ENCODE assay signal across 11 cellular contexts in genomic region chr3:89114841-89115223, GRCh38. TPM values are rescaled to one million over a fixed set of nuclear protein-coding genes. Genes with fewer than 3 reads are reported as not detected.
A peak's percentile ranks its signal among the peaks of the same experiment; 100 is the strongest.
DNase-seq lines count a peak whose midpoint lies in the region; ATAC-seq and TF ChIP-seq lines count a peak whose summit lies in the region.
"Had no signal": no experiment of that assay in that cellular context is flagged by ENCODE, and none has a peak within 500 bp of the region (broad histone marks: within the 10 kb centered on the region; RNA-seq: fewer than 3 reads in every experiment).

No MANE protein-coding gene starts in this region.

- no peak overlapping the region for H3K27ac ChIP-seq in DOHH2 (ENCODE audit: low read depth, low read length)
- no peak overlapping the region for H3K27ac ChIP-seq in PC-9
- no peak overlapping the region for H3K27ac ChIP-seq in foreskin keratinocyte
- H3K27ac ChIP-seq in rectal smooth muscle tissue (ENCODE audit: low read depth, low read length) = peak overlapping the region; percentile 17

- H3K36me3 ChIP-seq in DOHH2 (ENCODE audit: control insufficient read depth, low read length) (no peaks in the 10 kb centered on the region), PC-9 (ENCODE audit: low read depth) (no peaks in the 10 kb centered on the region), rectal smooth muscle tissue (ENCODE audit: control insufficient read depth, insufficient read depth, low read length) (no peaks in the 10 kb centered on the region)

- H4K20me1 ChIP-seq in DOHH2 (ENCODE audit: control insufficient read depth, insufficient read depth, low read depth, low read length) = no peaks in the 10 kb centered on the region
- no peaks in the 10 kb centered on the region for H4K20me1 ChIP-seq in PC-9 (ENCODE audit: insufficient read depth)

- H3F3A ChIP-seq in DOHH2 (ENCODE audit: control insufficient read depth, insufficient read depth) (no peaks in the 10 kb centered on the region), PC-9 (ENCODE audit: insufficient read depth, low read depth) (no peaks in the 10 kb centered on the region)

- no TSS peak for BruUV-seq in PC-9 (replicated peaks; lab: Mats Ljungman, UMichigan)

- H3K4me1 ChIP-seq in DOHH2 (ENCODE audit: control insufficient read depth, low read length) = peaks cover 8% of the 10 kb centered on the region
- H3K4me1 ChIP-seq in PC-9 (replicated peaks; ENCODE audit: insufficient read depth) = no peaks in the 10 kb centered on the region
- peaks cover 5% of the 10 kb centered on the region for H3K4me1 ChIP-seq in foreskin keratinocyte
- H3K4me1 ChIP-seq in rectal smooth muscle tissue (ENCODE audit: control insufficient read depth, insufficient read depth, low read length) = no peaks in the 10 kb centered on the region

- TF ChIP-seq CTCF in DOHH2 (IDR thresholded peaks at IDR 0.05; ENCODE audit: low read depth, low read length, poor library complexity, severe bottlenecking) = peak; percentile 25
- no peak for TF ChIP-seq CTCF in PC-9 (conservative IDR thresholded peaks at IDR 0.05)
- TF ChIP-seq CTCF in foreskin keratinocyte (conservative IDR thresholded peaks at IDR 0.05) = no peak

- H3K27ac Mint-ChIP-seq in stimulated activated naive CD8-positive, alpha-beta T cell treated with anti-CD3 and anti-CD28 coated beads, Interleukin-15, amount 100 ng/mL, for 72 hours = no peak overlapping the region
- H3K27ac Mint-ChIP-seq: activated naive CD4-positive, alpha-beta T cell treated with anti-CD3 and anti-CD28 coated beads, Interleukin-2, amount 50 U/mL, for 24 hours; T-helper 1 cell treated with Interleukin-12 subunit alpha and Interleukin-12 subunit beta and Interleukin-4 antibody, amounts not matched to agents 30 μg/mL and 1 μg/mL, for 36 hours had no signal

- H3K9me3 ChIP-seq in DOHH2 (ENCODE audit: control insufficient read depth, insufficient read depth, low read length) (no peaks in the 10 kb centered on the region), PC-9 (ENCODE audit: insufficient read depth, low read depth) (no peaks in the 10 kb centered on the region)

- CTCF ChIA-PET in PC-9 (lab: Charles Lee) = no interaction called here

- no peak overlapping the region for H3K4me3 Mint-ChIP-seq in stimulated activated naive CD8-positive, alpha-beta T cell treated with anti-CD3 and anti-CD28 coated beads, Interleukin-15, amount 100 ng/mL, for 72 hours

- H3K4me1 Mint-ChIP-seq in stimulated activated naive CD8-positive, alpha-beta T cell treated with anti-CD3 and anti-CD28 coated beads, Interleukin-15, amount 100 ng/mL, for 72 hours = peaks cover 8% of the 10 kb centered on the region
- H3K4me1 Mint-ChIP-seq: activated naive CD4-positive, alpha-beta T cell treated with anti-CD3 and anti-CD28 coated beads, Interleukin-2, amount 50 U/mL, for 24 hours had no signal

- H3K9me2 ChIP-seq in DOHH2 (replicated peaks; ENCODE audit: control insufficient read depth, low read length) = no peaks in the 10 kb centered on the region; the same call in 1 of the 2 replicates
- H3K9me2 ChIP-seq in PC-9 (ENCODE audit: insufficient read depth) = no peaks in the 10 kb centered on the region

- H3K27me3 ChIP-seq in DOHH2 (ENCODE audit: control insufficient read depth, low read length) = peaks cover 6% of the 10 kb centered on the region
- H3K27me3 ChIP-seq in PC-9 (ENCODE audit: insufficient read depth, low read depth) = no peaks in the 10 kb centered on the region
- H3K27me3 ChIP-seq in foreskin keratinocyte = peaks cover 16% of the 10 kb centered on the region
- no peaks in the 10 kb centered on the region for H3K27me3 ChIP-seq in rectal smooth muscle tissue (ENCODE audit: control insufficient read depth, insufficient read depth, low read length)

- intact Hi-C loops in PC-9 (cut with micrococcal nuclease; ENCODE audit: unreplicated experiment) = no loop called here

- H3K79me2 ChIP-seq in DOHH2 (ENCODE audit: control insufficient read depth, low read length) (no peaks in the 10 kb centered on the region), PC-9 (ENCODE audit: low read depth) (no peaks in the 10 kb centered on the region)

- H3K9ac ChIP-seq in rectal smooth muscle tissue (ENCODE audit: low read length) = no peak overlapping the region

- ATAC-seq in foreskin keratinocyte (peak; percentile 28), HG03457 (IDR thresholded peaks at IDR 0.05; ENCODE audit: unreplicated experiment) (no peak)
- no peak for ATAC-seq in stimulated activated naive CD8-positive, alpha-beta T cell treated with anti-CD3 and anti-CD28 coated beads, Interleukin-15, amount 100 ng/mL, for 72 hours

- H3K9me3 Mint-ChIP-seq in stimulated activated naive CD8-positive, alpha-beta T cell treated with anti-CD3 and anti-CD28 coated beads, Interleukin-15, amount 100 ng/mL, for 72 hours = no peaks in the 10 kb centered on the region
- H3K9me3 Mint-ChIP-seq: activated naive CD4-positive, alpha-beta T cell treated with anti-CD3 and anti-CD28 coated beads, Interleukin-2, amount 50 U/mL, for 24 hours; T-helper 1 cell treated with Interleukin-12 subunit alpha and Interleukin-12 subunit beta and Interleukin-4 antibody, amounts not matched to agents 30 μg/mL and 1 μg/mL, for 36 hours had no signal

- H2AFZ ChIP-seq in PC-9 = peak overlapping the region; percentile 77

- DNase-seq in PC-9 (no peak), foreskin keratinocyte (no peak), AML-193 (lab: John Stamatoyannopoulos, UW) (no peak)
- no peak for DNase-seq in stimulated activated naive CD4-positive, alpha-beta T cell treated with Interleukin-2 at 50 U/mL for 16 hours (lab: John Stamatoyannopoulos, UW)
- DNase-seq in stimulated activated naive CD8-positive, alpha-beta T cell treated with anti-CD3 and anti-CD28 coated beads, Interleukin-15, amount 100 ng/mL, for 72 hours = no peak
- DNase-seq: GF-D8 had no signal

- POLR2A ChIA-PET in PC-9 (lab: Charles Lee; ENCODE audit: unreplicated experiment) = no interaction called here

- H3K27me3 Mint-ChIP-seq in stimulated activated naive CD8-positive, alpha-beta T cell treated with anti-CD3 and anti-CD28 coated beads, Interleukin-15, amount 100 ng/mL, for 72 hours = peaks cover 10% of the 10 kb centered on the region

- H3K4me2 ChIP-seq in DOHH2 (ENCODE audit: low read length) = peak overlapping the region; percentile 65
- peak overlapping the region; percentile 74 for H3K4me2 ChIP-seq in PC-9

- H3K4me3 ChIP-seq in DOHH2 (ENCODE audit: low read length) = peak overlapping the region; percentile 68
- peak overlapping the region; percentile 51; the same call in 1 of the 2 replicates for H3K4me3 ChIP-seq in PC-9
- peak overlapping the region; percentile 64 for H3K4me3 ChIP-seq in rectal smooth muscle tissue (ENCODE audit: low read length)

RNA-seq across cellular contexts. Expression of gene EPHA3, which starts 7.4 kb away (rescaled TPM):
- total RNA-seq in PC-9 (2021) = not detected in 2 replicates
- total RNA-seq in foreskin keratinocyte = 0.04 TPM in 1 of 2 replicates, not detected in the other
- not detected in 2 replicates for polyA plus RNA-seq in foreskin keratinocyte
